1 cellular context compared by ENCODE assay signal in genomic region chr12:53051058-53051880, GRCh38.
A peak's percentile ranks its signal among the peaks of the same experiment; 100 is the strongest.
TF ChIP-seq lines count a peak whose summit lies in the region.

No MANE protein-coding gene starts in this region.

TF ChIP-seq in K562, 482 proteins besides CTCF, POLR2A, EP300 and RAD21 (continues in another document):
- TF ChIP-seq MNT (conservative IDR thresholded peaks at IDR 0.05) (peak; percentile 27 to 68; a peak in 1 of 4 replicates), CCNT2 (IDR thresholded peaks at IDR 0.05; ENCODE audit: borderline replicate concordance, extremely low read depth, insufficient read length, low read depth, low read length) (no peak), CEBPG (CRISPR knock-in tag; IDR thresholded peaks at IDR 0.05) (peak; percentile 51; the same call in 1 of the 2 replicates), CEBPG (tag; conservative IDR thresholded peaks at IDR 0.05 in 1 of 2, IDR thresholded peaks at IDR 0.05 in 1 of 2) (peak in 1 of 2 experiments; percentile 34; a peak in 1 of 4 replicates), CTCFL (IDR thresholded peaks at IDR 0.05; ENCODE audit: borderline replicate concordance, insufficient read depth, low read depth, low read length, poor library complexity, severe bottlenecking) (peak; percentile 4), FOXK2 (conservative IDR thresholded peaks at IDR 0.05 in 1 of 2, IDR thresholded peaks at IDR 0.05 in 1 of 2; ENCODE audit: low read depth in 2 of 2) (peak; percentile 67 to 74), NR2C1 (IDR thresholded peaks at IDR 0.05) (0 out of 2 replicates have a peak, but pooled peaks have one; percentile 17), NR2C1 (tag; IDR thresholded peaks at IDR 0.05) (no peak), VEZF1 (CRISPR knock-in tag; IDR thresholded peaks at IDR 0.05) (peak; percentile 50; the same call in 1 of the 2 replicates), THRAP3 (IDR thresholded peaks at IDR 0.05; ENCODE audit: borderline replicate concordance) (no peak), CHD1 (IDR thresholded peaks at IDR 0.05; ENCODE audit: low read length) (no peak), MEF2A (IDR thresholded peaks at IDR 0.05; ENCODE audit: control insufficient read depth, low read depth, low read length) (no peak), WHSC1 (IDR thresholded peaks at IDR 0.05; ENCODE audit: low read length) (peak; percentile 29), JUN (IDR thresholded peaks at IDR 0.05; ENCODE audit: borderline replicate concordance, low read depth, low read length) (0 out of 2 replicates have a peak, but pooled peaks have one; percentile 15), JUN (CRISPR knock-in tag; IDR thresholded peaks at IDR 0.05; ENCODE audit: borderline replicate concordance) (no peak), CEBPB (tag; IDR thresholded peaks at IDR 0.05) (peak; percentile 60), CBFA2T3 (IDR thresholded peaks at IDR 0.05) (peak; percentile 40; the same call in 1 of the 2 replicates), MCM3 (IDR thresholded peaks at IDR 0.05) (no peak), ZFX (CRISPR knock-in tag; IDR thresholded peaks at IDR 0.05) (no peak), HMGXB4 (CRISPR knock-in tag; IDR thresholded peaks at IDR 0.05) (no peak), ZBTB40 (IDR thresholded peaks at IDR 0.05) (no peak), ZBTB40 (CRISPR knock-in tag; IDR thresholded peaks at IDR 0.05) (no peak), POU5F1 (IDR thresholded peaks at IDR 0.05; ENCODE audit: borderline replicate concordance, low read depth, low read length, partially characterized antibody) (no peak), ATF3 (IDR thresholded peaks at IDR 0.05) (peak; percentile 57), ATF3 (CRISPR knock-in tag; conservative IDR thresholded peaks at IDR 0.05) (no peak), EGR1 (conservative IDR thresholded peaks at IDR 0.05) (peak; percentile 44), KDM1A (IDR thresholded peaks at IDR 0.05) (no peak), DACH1 (IDR thresholded peaks at IDR 0.05; ENCODE audit: partially characterized antibody) (peak; percentile 16), CBX5 (IDR thresholded peaks at IDR 0.05; ENCODE audit: borderline replicate concordance, low read depth) (no peak), SRSF3 (IDR thresholded peaks at IDR 0.05; ENCODE audit: insufficient read depth, low read length) (no peak), BHLHE40 (IDR thresholded peaks at IDR 0.05; ENCODE audit: low read length) (peak; percentile 81), NR2C2 (CRISPR knock-in tag; IDR thresholded peaks at IDR 0.05) (no peak), NR2C2 (tag; IDR thresholded peaks at IDR 0.05) (peak; percentile 39; the same call in 1 of the 2 replicates), ZNF395 (CRISPR knock-in tag; IDR thresholded peaks at IDR 0.05) (0 out of 2 replicates have a peak, but pooled peaks have one; percentile 21)
